ENCODE assay signal across 17 cellular contexts in the genomic region with DNA sequence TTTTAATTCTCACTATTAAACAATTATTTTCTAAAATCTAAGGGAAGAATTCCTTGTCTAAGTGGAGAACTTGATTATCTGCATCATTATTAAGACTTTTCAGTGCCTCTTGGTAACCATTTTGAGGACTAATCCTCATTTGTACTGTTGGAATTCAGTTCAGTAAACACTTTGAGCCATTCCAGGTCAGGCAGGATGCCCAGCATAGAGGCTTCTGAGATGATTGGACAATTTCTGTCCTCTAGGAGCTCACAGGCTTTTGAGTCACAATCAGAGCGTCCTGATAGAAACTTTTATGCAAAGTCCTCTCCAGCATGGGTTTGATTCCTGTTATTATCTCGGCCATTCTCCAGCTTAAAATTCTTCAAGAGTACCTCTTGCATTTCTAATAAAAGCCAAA.
"Had no signal": no experiment of that assay in that cellular context is flagged by ENCODE, and none has a peak within 500 bp of the region (broad histone marks: within the 10 kb centered on the region; RNA-seq: fewer than 3 reads in every experiment).

No MANE protein-coding gene starts in this region.

- H3K36me3 ChIP-seq: ascending aorta, esophagus squamous epithelium, neutrophil, spleen, upper lobe of right lung had no signal

- ATAC-seq: activated CD4-positive, CD25-positive, alpha-beta regulatory T cell treated with anti-CD3 and anti-CD28 coated beads, Interleukin-2, amount 50 U/mL, for 24 hours; activated CD8-positive, alpha-beta T cell treated with anti-CD3 and anti-CD28 coated beads, Interleukin-2, amount 10 ng/mL, durations not matched to agents 7 days and 5 days; effector memory CD8-positive, alpha-beta T cell; natural killer cell; stimulated activated naive B cell treated with anti-CD40 and anti-IgM and Interleukin-4, amounts not matched to agents 10 μg/mL and 1 μg/mL and 100 μg/mL, for 72 hours; upper lobe of right lung had no signal

- H2AFZ ChIP-seq: parathyroid adenoma had no signal

- H3K9ac ChIP-seq: parathyroid adenoma had no signal

- H3K4me3 ChIP-seq: ascending aorta, esophagus squamous epithelium, spleen, upper lobe of right lung had no signal

- H3K9me3 ChIP-seq: ascending aorta, esophagus squamous epithelium, neutrophil, upper lobe of right lung had no signal

- H3K79me2 ChIP-seq: parathyroid adenoma had no signal

- H3K27ac ChIP-seq: ascending aorta, esophagus squamous epithelium, neutrophil, parathyroid adenoma, spleen, upper lobe of right lung had no signal

- H3K4me1 ChIP-seq: ascending aorta, esophagus squamous epithelium, parathyroid adenoma, spleen, upper lobe of right lung had no signal

- H3K27me3 ChIP-seq: ascending aorta, esophagus squamous epithelium, neutrophil, spleen, upper lobe of right lung had no signal

- DNase-seq: activated CD4-positive, alpha-beta T cell treated with anti-CD3 and anti-CD28 coated beads, Interleukin-2, amount 10 ng/mL, durations not matched to agents 7 days and 5 days; activated CD8-positive, alpha-beta T cell treated with anti-CD3 and anti-CD28 coated beads, Interleukin-2, amount 10 ng/mL, durations not matched to agents 7 days and 5 days; activated effector memory CD4-positive, alpha-beta T cell treated with Interleukin-2 at 50 U/mL for 16 hours; activated naive CD4-positive, alpha-beta T cell treated with anti-CD3 and anti-CD28 coated beads, Interleukin-2, amount 50 U/mL, for 16 hours; activated T-cell treated with anti-CD3 and anti-CD28 coated beads, Interleukin-2, amount 50 U/mL, for 48 hours; dermis blood vessel endothelial cell; effector memory CD8-positive, alpha-beta T cell; esophagus squamous epithelium; mesendoderm; natural killer cell; spleen; stimulated activated naive B cell treated with anti-CD40 and anti-IgM and Interleukin-4, amounts not matched to agents 10 μg/mL and 1 μg/mL and 100 μg/mL, for 72 hours; upper lobe of right lung had no signal
